Comparison of ENCODE assay signal across 11 cellular contexts in genomic region chr11:32830796-32831195, GRCh38. TPM values are rescaled to one million over a fixed set of nuclear protein-coding genes. Genes with fewer than 3 reads are reported as not detected.
DNase-seq lines count a peak whose midpoint lies in the region; ATAC-seq and TF ChIP-seq lines count a peak whose summit lies in the region.
"Had no signal": no experiment of that assay in that cellular context is flagged by ENCODE, and none has a peak within 500 bp of the region (broad histone marks: within the 10 kb centered on the region; RNA-seq: fewer than 3 reads in every experiment).

No MANE protein-coding gene starts in this region.

- H3K9me3 ChIP-seq in HCT116 (ENCODE audit: control insufficient read depth in 1 of 2, insufficient read depth in 1 of 2, low read depth in 1 of 2, low read length in 2 of 2) (no peaks in the 10 kb centered on the region), iPS-20b (ENCODE audit: insufficient read depth, low read depth, low read length) (no peaks in the 10 kb centered on the region)

- no peak for TF ChIP-seq RAD21 in HCT116 (IDR thresholded peaks at IDR 0.05; ENCODE audit: low read depth)

- H2AFZ ChIP-seq in HCT116 (ENCODE audit: low read depth, low read length, poor library complexity, severe bottlenecking), result no peak overlapping the region

- H3K36me3 ChIP-seq in HCT116 (ENCODE audit: control insufficient read depth in 1 of 2, insufficient read depth in 2 of 2, low read length in 2 of 2), result no peaks in the 10 kb centered on the region
- H3K36me3 ChIP-seq in iPS-20b (ENCODE audit: insufficient read depth, low read depth, low read length), result no peaks in the 10 kb centered on the region
- H3K36me3 ChIP-seq in H7 (replicated peaks; ENCODE audit: control insufficient read depth, insufficient read depth, low read length), result no peaks in the 10 kb centered on the region

- H3K4me1 Mint-ChIP-seq in activated CD4-positive, alpha-beta memory T cell treated with anti-CD3 and anti-CD28 coated beads for 36 hours (ENCODE audit: low read depth), result peaks cover 12% of the 10 kb centered on the region

- DNase-seq in HCT116 (ENCODE audit: low read depth, low spot score) (no peak), renal cortical epithelial cell (ENCODE audit: low read depth) (peak; percentile 32), GM13977 (ENCODE audit: low spot score) (no peak), A172 (ENCODE audit: low spot score) (no peak), H7 (no peak)
- no peak for DNase-seq in activated CD4-positive, alpha-beta memory T cell treated with anti-CD3 and anti-CD28 coated beads for 36 hours

- H3K4me3 ChIP-seq in HCT116 (replicated peaks in 1 of 2; ENCODE audit: low read depth in 1 of 2, low read length in 2 of 2), result peak overlapping the region in 1 of 2 experiments; percentile 62; a peak in 3 of 4 replicates
- H3K4me3 ChIP-seq in iPS-20b (ENCODE audit: low read length), result peak overlapping the region; percentile 68; the same call in 1 of the 2 replicates
- no peak overlapping the region for H3K4me3 ChIP-seq in H7 (ENCODE audit: insufficient read depth, low read depth, low read length)

- TF ChIP-seq CTCF in HCT116 (IDR thresholded peaks at IDR 0.05 in 2 of 3, conservative IDR thresholded peaks at IDR 0.05 in 1 of 3; ENCODE audit: borderline replicate concordance in 1 of 3, insufficient read depth in 1 of 3, low read depth in 2 of 3, low read length in 2 of 3) (no peak), GM13977 (IDR thresholded peaks at IDR 0.05; ENCODE audit: extremely low read depth, insufficient read depth, missing control alignments) (no peak)

- intact Hi-C loops in HCT116 (cut with micrococcal nuclease), result no loop called here
- intact Hi-C loops in activated CD4-positive, alpha-beta memory T cell treated with anti-CD3 and anti-CD28 coated beads for 36 hours (cut with micrococcal nuclease), result no loop called here

- no peaks in the 10 kb centered on the region for H3K9me2 ChIP-seq in HCT116 (ENCODE audit: insufficient read depth)

- H3K27ac ChIP-seq in HCT116 (ENCODE audit: low read depth, low read length) (no peak overlapping the region), iPS-20b (ENCODE audit: low read length) (no peak overlapping the region)

- no TSS peak for BruUV-seq in HCT116 (replicated peaks; lab: Mats Ljungman, UMichigan)

- H3K27me3 ChIP-seq in HCT116 (ENCODE audit: insufficient read depth, low read length) (no peaks in the 10 kb centered on the region), iPS-20b (ENCODE audit: insufficient read depth, low read length) (peaks cover 41% of the 10 kb centered on the region), H7 (ENCODE audit: control insufficient read depth, insufficient read depth, low read length) (peaks cover 17% of the 10 kb centered on the region)

- in situ Hi-C loops in GM13977 (cut with MboI; ENCODE audit: low pct_unique_long_range_greater_than_20kb, low sequenced_read_pairs, unreplicated experiment), result loop anchor here (10.0 kb wide), 1 partner anchor 64 kb away; the partner anchor contains the start of gene QSER1

- H3K27me3 Mint-ChIP-seq in activated CD4-positive, alpha-beta memory T cell treated with anti-CD3 and anti-CD28 coated beads for 36 hours, result peaks cover 22% of the 10 kb centered on the region

- H3K36me3 Mint-ChIP-seq in activated CD4-positive, alpha-beta memory T cell treated with anti-CD3 and anti-CD28 coated beads for 36 hours, result no peaks in the 10 kb centered on the region

- RAD21 ChIA-PET in HCT116 (lab: Charles Lee; ENCODE audit: low non-redundant PET in 1 of 2, low total read pairs in 2 of 2, uncharacterized antibody in 2 of 2, unreplicated experiment in 2 of 2), result no interaction called here

- H3K9ac ChIP-seq in HCT116 (ENCODE audit: low read length) (peak overlapping the region; percentile 64; the same call in 1 of the 2 replicates), iPS-20b (ENCODE audit: low read depth, low read length) (no peak overlapping the region)

- POLR2A ChIA-PET in HCT116 (lab: Charles Lee), result no interaction called here
- POLR2A ChIA-PET in activated CD4-positive, alpha-beta memory T cell treated with anti-CD3 and anti-CD28 coated beads for 36 hours (lab: Charles Lee), result no interaction called here

- no peaks in the 10 kb centered on the region for H3K9me3 Mint-ChIP-seq in activated CD4-positive, alpha-beta memory T cell treated with anti-CD3 and anti-CD28 coated beads for 36 hours

- no peak for TF ChIP-seq POLR2A in HCT116 (IDR thresholded peaks at IDR 0.05; ENCODE audit: borderline replicate concordance, extremely low read depth, insufficient read depth, insufficient read length)

- H3K4me3 Mint-ChIP-seq in activated CD4-positive, alpha-beta memory T cell treated with anti-CD3 and anti-CD28 coated beads for 36 hours, result peak overlapping the region; percentile 23

- H3K79me2 ChIP-seq in HCT116 (ENCODE audit: insufficient read depth, low read length), result no peaks in the 10 kb centered on the region

- H3K27ac Mint-ChIP-seq in activated CD4-positive, alpha-beta memory T cell treated with anti-CD3 and anti-CD28 coated beads for 36 hours, result no peak overlapping the region

- peak overlapping the region; percentile 82 for H3K4me2 ChIP-seq in HCT116 (ENCODE audit: low read length)

- CTCF ChIA-PET in HCT116 (lab: Charles Lee), result interaction anchor here (1.0 kb wide), 1 partner anchor 871 kb away, joined by 3 read pairs; no protein-coding TSS in a partner anchor
- CTCF ChIA-PET in activated CD4-positive, alpha-beta memory T cell treated with anti-CD3 and anti-CD28 coated beads for 36 hours (lab: Charles Lee), result interaction anchor here (1.1 to 1.2 kb wide), 2 partner anchors 21 to 55 kb away, joined by 3 read pairs; no protein-coding TSS in a partner anchor

- H4K20me1 ChIP-seq in HCT116 (ENCODE audit: insufficient read depth), result no peaks in the 10 kb centered on the region

- H3K4me1 ChIP-seq in HCT116 (ENCODE audit: control insufficient read depth in 1 of 2, insufficient read depth in 2 of 2, low read length in 2 of 2) (peaks cover 7 to 13% of the 10 kb centered on the region in 2 experiments), iPS-20b (ENCODE audit: insufficient read depth, low read length) (no peaks in the 10 kb centered on the region)

- ATAC-seq in HCT116, result no peak
- ATAC-seq in GM18873 (IDR thresholded peaks at IDR 0.05; ENCODE audit: low FRiP score, unreplicated experiment), result no peak

TF ChIP-seq in HCT116, 20 proteins besides CTCF, POLR2A, EP300 and RAD21:
- TF ChIP-seq CBX3 (IDR thresholded peaks at IDR 0.05; ENCODE audit: low read depth), result no peak

RNA-seq across cellular contexts. Expression of gene PRRG4, which starts 1.1 kb away (rescaled TPM):
- total RNA-seq in HCT116 (2021; ENCODE audit: unreplicated experiment) (5.4 TPM), renal cortical epithelial cell (4.5 and 11.7 TPM in 2 replicates)
- 2.1 and 2.4 TPM in 2 replicates for polyA plus RNA-seq in HCT116 (2012)
- under 1 TPM; 0.24 to 0.43 TPM for total RNA-seq in activated CD4-positive, alpha-beta memory T cell treated with anti-CD3 and anti-CD28 coated beads for 36 hours
- 1.9 and 3.1 TPM in 2 replicates for total RNA-seq in A172 (2014; rRNA removed; shearing (Covaris generic))
- total RNA-seq in H7 (2014; rRNA removed; shearing (Covaris generic)), result 0.35 and 0.44 TPM in 2 replicates
- total RNA-seq: OCI-LY7 had no signal

RNA-seq across cellular contexts. Expression of gene CCDC73, which starts 36.3 kb away (rescaled TPM):
- total RNA-seq in HCT116 (2021; ENCODE audit: unreplicated experiment) (not detected), renal cortical epithelial cell (0.17 and 0.30 TPM in 2 replicates)
- polyA plus RNA-seq in HCT116 (2012), result 0.01 TPM in 1 of 2 replicates, not detected in the other
- total RNA-seq in activated CD4-positive, alpha-beta memory T cell treated with anti-CD3 and anti-CD28 coated beads for 36 hours, result not detected
- total RNA-seq in A172 (2014; rRNA removed; shearing (Covaris generic)), result not detected in 2 replicates
- 0.04 TPM in 1 of 2 replicates, not detected in the other for total RNA-seq in H7 (2014; rRNA removed; shearing (Covaris generic))
- total RNA-seq: fibroblast of villous mesenchyme, myocyte, OCI-LY7 had no signal
